18 cellular contexts compared by ENCODE assay signal in genomic region chr18:51165296-51165695, GRCh38. TPM values are rescaled to one million over a fixed set of nuclear protein-coding genes. Genes with fewer than 3 reads are reported as not detected.
DNase-seq lines count a peak whose midpoint lies in the region; ATAC-seq, FAIRE-seq and TF ChIP-seq lines count a peak whose summit lies in the region.
"Had no signal": no experiment of that assay in that cellular context is flagged by ENCODE, and none has a peak within 500 bp of the region (broad histone marks: within the 10 kb centered on the region; RNA-seq: fewer than 3 reads in every experiment).

No MANE protein-coding gene starts in this region.

- H3K4me3 ChIP-seq in MG63 = no peak overlapping the region
- no peak overlapping the region for H3K4me3 ChIP-seq in H1 (ENCODE audit: extremely low read depth in 1 of 4, insufficient read depth in 2 of 4, low read depth in 3 of 4, low read length in 4 of 4)

- no peak overlapping the region for H3K27ac ChIP-seq in H1 (ENCODE audit: low read depth, low read length)

- H2AK5ac ChIP-seq in H1 (ENCODE audit: low read depth, low read length) = peak overlapping the region; percentile 24

- H3K36me3 Mint-ChIP-seq in activated CD4-positive, alpha-beta T cell treated with anti-CD3 and anti-CD28 coated beads, Interleukin-2, amount 10 ng/mL, durations not matched to agents 7 days and 5 days (ENCODE audit: low read depth) = peaks cover 6% of the 10 kb centered on the region
- H3K36me3 Mint-ChIP-seq in nephron progenitor cell (ENCODE audit: low read depth) = peaks cover 19% of the 10 kb centered on the region
- H3K36me3 Mint-ChIP-seq in activated T-cell treated with anti-CD3 and anti-CD28 coated beads, Interleukin-2, amount 50 U/mL, for 72 hours (ENCODE audit: insufficient read depth in 2 of 2) = no peaks in the 10 kb centered on the region

- H2BK15ac ChIP-seq in H1 (ENCODE audit: low read length) = no peak overlapping the region

- no peak overlapping the region for H3K18ac ChIP-seq in H1 (ENCODE audit: extremely low read depth, low read length)

- POLR2A ChIA-PET in activated CD4-positive, alpha-beta T cell treated with anti-CD3 and anti-CD28 coated beads, Interleukin-2, amount 10 ng/mL, durations not matched to agents 7 days and 5 days (lab: Charles Lee) = no interaction called here
- POLR2A ChIA-PET in H1 (lab: Charles Lee; ENCODE audit: partially characterized antibody) = interaction anchor here (0.7 to 2.5 kb wide), 6 partner anchors 18 to 31 kb away, joined by 3 to 7 read pairs (median 4); no protein-coding TSS in a partner anchor

- no peak overlapping the region for H3K4me3 Mint-ChIP-seq in activated CD4-positive, alpha-beta T cell treated with anti-CD3 and anti-CD28 coated beads, Interleukin-2, amount 10 ng/mL, durations not matched to agents 7 days and 5 days
- no peak overlapping the region for H3K4me3 Mint-ChIP-seq in nephron progenitor cell
- H3K4me3 Mint-ChIP-seq in activated T-cell treated with anti-CD3 and anti-CD28 coated beads, Interleukin-2, amount 50 U/mL, for 72 hours = no peak overlapping the region

- H2BK12ac ChIP-seq in H1 (ENCODE audit: low read depth, low read length) = peak overlapping the region; percentile 4

- H3K56ac ChIP-seq in H1 (replicated peaks; ENCODE audit: insufficient read length, low read depth, low read length) = no peak overlapping the region

- H3K36me3 ChIP-seq in MG63 = no peaks in the 10 kb centered on the region
- no peaks in the 10 kb centered on the region for H3K36me3 ChIP-seq in H1 (ENCODE audit: control insufficient read depth in 2 of 4, insufficient read depth in 4 of 4, low read length in 3 of 4)

- FAIRE-seq in H1 (lab: Jason Lieb, UNC) = no peak
- FAIRE-seq: GM18507 had no signal

- ATAC-seq in activated T-cell treated with anti-CD3 and anti-CD28 coated beads, Interleukin-2, amount 50 U/mL, for 72 hours (replicated peaks in 1 of 2) = no peak

- no peaks in the 10 kb centered on the region for H3K79me1 ChIP-seq in H1 (ENCODE audit: low read depth, low read length)

- no peak overlapping the region for H2AFZ ChIP-seq in H1 (ENCODE audit: low read length)

- H4K5ac ChIP-seq in H1 (ENCODE audit: insufficient read length, low read depth, low read length) = peak overlapping the region; percentile 30

- H3K4ac ChIP-seq in H1 (replicated peaks; ENCODE audit: insufficient read length, low read depth, low read length) = peak overlapping the region; percentile 32

- no peak overlapping the region for H2BK120ac ChIP-seq in H1 (replicated peaks; ENCODE audit: low read depth, low read length)

- no peak overlapping the region; the same call in 1 of the 2 replicates for H2BK5ac ChIP-seq in H1 (ENCODE audit: low read depth, low read length)

- peak overlapping the region; percentile 51; the same call in 1 of the 2 replicates for H2BK20ac ChIP-seq in H1 (ENCODE audit: low read length)

- TF ChIP-seq EP300 in H1 (IDR thresholded peaks at IDR 0.05; ENCODE audit: borderline replicate concordance in 1 of 2, low read depth in 2 of 2, low read length in 2 of 2) = no peak

- H3K4me1 ChIP-seq in H1 (replicated peaks in 1 of 4; ENCODE audit: control insufficient read depth in 3 of 4, insufficient read depth in 4 of 4, low read length in 3 of 4) = peaks cover 4 to 14% (median 8%) of the 10 kb centered on the region in 4 experiments

- no peaks in the 10 kb centered on the region for H4K20me1 ChIP-seq in H1 (replicated peaks in 1 of 2; ENCODE audit: control insufficient read depth in 1 of 2, insufficient read depth in 2 of 2, low read length in 2 of 2)

- no peaks in the 10 kb centered on the region; the same call in 1 of the 2 replicates for H3K23me2 ChIP-seq in H1 (ENCODE audit: low read depth, low read length)

- TF ChIP-seq CTCF in H1 (IDR thresholded peaks at IDR 0.05; ENCODE audit: control extremely low read depth in 1 of 3, insufficient read depth in 1 of 3, low read depth in 1 of 3, low read length in 3 of 3) (no peak), nephron progenitor cell (IDR thresholded peaks at IDR 0.05) (no peak)

- H3K9me3 ChIP-seq in MG63 (no peaks in the 10 kb centered on the region), H1 (ENCODE audit: insufficient read depth in 2 of 2, low read depth in 1 of 2, low read length in 1 of 2) (no peaks in the 10 kb centered on the region)

- no peaks in the 10 kb centered on the region for H3K79me2 ChIP-seq in H1 (ENCODE audit: control insufficient read depth in 1 of 2, insufficient read depth in 2 of 2, low read length in 2 of 2)

- no peak for DNase-seq in activated CD4-positive, alpha-beta T cell treated with anti-CD3 and anti-CD28 coated beads, Interleukin-2, amount 10 ng/mL, durations not matched to agents 7 days and 5 days
- no peak for DNase-seq in activated CD4-positive, alpha-beta T cell treated with anti-CD3 and anti-CD28 coated beads, Interleukin-2, amount 50 U/mL, for 4 hours
- DNase-seq in MG63 = peak; percentile 6
- DNase-seq in H1 (ENCODE audit: low read depth in 1 of 2, low spot score in 2 of 2) = no peak
- DNase-seq in nephron progenitor cell = no peak
- DNase-seq in activated T-cell treated with anti-CD3 and anti-CD28 coated beads, Interleukin-2, amount 50 U/mL, for 72 hours = no peak
- DNase-seq in globus pallidus (ENCODE audit: low spot score) = no peak
- DNase-seq in DMS53 (lab: John Stamatoyannopoulos, UW) = no peak
- DNase-seq: 8988T, EL, HCEC 1CT, NCI-H1048, NCI-H1694, NCI-H2107, NCI-H446, NCI-H748 treated with DMSO at 0.1 percent for 48 hours, Right ventricle myocardium superior had no signal

- H3K9ac ChIP-seq in H1 (replicated peaks in 1 of 4; ENCODE audit: extremely low read depth in 1 of 4, low read depth in 3 of 4, low read length in 3 of 4) = no peak overlapping the region

- H3K14ac ChIP-seq in H1 (ENCODE audit: insufficient read length) = no peak overlapping the region

- H3K27ac Mint-ChIP-seq in activated CD4-positive, alpha-beta T cell treated with anti-CD3 and anti-CD28 coated beads, Interleukin-2, amount 10 ng/mL, durations not matched to agents 7 days and 5 days = peak overlapping the region; percentile 48
- peak overlapping the region; percentile 46 for H3K27ac Mint-ChIP-seq in nephron progenitor cell
- H3K27ac Mint-ChIP-seq in activated T-cell treated with anti-CD3 and anti-CD28 coated beads, Interleukin-2, amount 50 U/mL, for 72 hours = no peak overlapping the region

- no peak for TF ChIP-seq RAD21 in H1 (IDR thresholded peaks at IDR 0.05 in 1 of 2, conservative IDR thresholded peaks at IDR 0.05 in 1 of 2; ENCODE audit: low read depth in 2 of 2, low read length in 2 of 2)

- H3K4me2 ChIP-seq in H1 (ENCODE audit: insufficient read depth in 1 of 2, low read depth in 2 of 2, low read length in 2 of 2) = no peak overlapping the region; a peak in 2 of 4 replicates

- H3K4me1 Mint-ChIP-seq in activated CD4-positive, alpha-beta T cell treated with anti-CD3 and anti-CD28 coated beads, Interleukin-2, amount 10 ng/mL, durations not matched to agents 7 days and 5 days = peaks cover 47% of the 10 kb centered on the region
- peaks cover 6% of the 10 kb centered on the region for H3K4me1 Mint-ChIP-seq in nephron progenitor cell
- peaks cover 30% of the 10 kb centered on the region for H3K4me1 Mint-ChIP-seq in activated T-cell treated with anti-CD3 and anti-CD28 coated beads, Interleukin-2, amount 50 U/mL, for 72 hours (ENCODE audit: low read depth)

- H3K9me3 Mint-ChIP-seq in activated CD4-positive, alpha-beta T cell treated with anti-CD3 and anti-CD28 coated beads, Interleukin-2, amount 10 ng/mL, durations not matched to agents 7 days and 5 days = no peaks in the 10 kb centered on the region
- no peaks in the 10 kb centered on the region for H3K9me3 Mint-ChIP-seq in nephron progenitor cell
- no peaks in the 10 kb centered on the region for H3K9me3 Mint-ChIP-seq in activated T-cell treated with anti-CD3 and anti-CD28 coated beads, Interleukin-2, amount 50 U/mL, for 72 hours

- no peak overlapping the region for H3K23ac ChIP-seq in H1 (ENCODE audit: insufficient read length)

- WGBS in H1 (ENCODE audit: extremely low coverage in 1 of 2, insufficient coverage in 1 of 2, insufficient read length in 1 of 2, insufficient replicate concordance in 2 of 2, low coverage in 1 of 2, low lambda C conversion rate in 2 of 2, missing lambda C conversion rate in 1 of 2), 2 experiments = 85% methylated on average over 2 of the region's 2 CpGs; no CpG with 5 or more reads in 1 of the 2 experiments

- no peak overlapping the region; the same call in 1 of the 2 replicates for H4K8ac ChIP-seq in H1 (ENCODE audit: extremely low read depth, insufficient read depth, low read length)

- H3K27me3 Mint-ChIP-seq in activated CD4-positive, alpha-beta T cell treated with anti-CD3 and anti-CD28 coated beads, Interleukin-2, amount 10 ng/mL, durations not matched to agents 7 days and 5 days = no peaks in the 10 kb centered on the region
- H3K27me3 Mint-ChIP-seq in nephron progenitor cell (ENCODE audit: low read depth, poor library complexity) = peaks cover 5% of the 10 kb centered on the region
- H3K27me3 Mint-ChIP-seq in activated T-cell treated with anti-CD3 and anti-CD28 coated beads, Interleukin-2, amount 50 U/mL, for 72 hours (ENCODE audit: low read depth) = no peaks in the 10 kb centered on the region

- TF ChIP-seq POLR2A in H1 (IDR thresholded peaks at IDR 0.05; ENCODE audit: control extremely low read depth in 1 of 2, low read depth in 2 of 2, low read length in 2 of 2) = no peak

- no peak overlapping the region for H4K91ac ChIP-seq in H1 (replicated peaks; ENCODE audit: insufficient read length, low read length)

- no peaks in the 10 kb centered on the region for H3K27me3 ChIP-seq in MG63
- H3K27me3 ChIP-seq in H1 (replicated peaks in 1 of 4; ENCODE audit: control insufficient read depth in 3 of 4, extremely low read depth in 1 of 4, insufficient read depth in 3 of 4, low read length in 3 of 4) = no peaks in the 10 kb centered on the region; a peak in 2 of 7 replicates

- CTCF ChIA-PET in activated CD4-positive, alpha-beta T cell treated with anti-CD3 and anti-CD28 coated beads, Interleukin-2, amount 10 ng/mL, durations not matched to agents 7 days and 5 days (lab: Charles Lee) = interaction anchor here (1.1 to 1.9 kb wide), 2 partner anchors 13 to 19 kb away, joined by 4 to 6 read pairs; no protein-coding TSS in a partner anchor
- CTCF ChIA-PET in H1 (lab: Charles Lee; ENCODE audit: partially characterized antibody) = interaction anchor here (1.2 to 2.3 kb wide), 3 partner anchors 13 to 28 kb away, joined by 4 to 8 read pairs (median 6); no protein-coding TSS in a partner anchor

RNA-seq across cellular contexts. Expression of gene MEX3C, which starts 32.2 kb away (rescaled TPM):
- total RNA-seq in activated CD4-positive, alpha-beta T cell treated with anti-CD3 and anti-CD28 coated beads, Interleukin-2, amount 10 ng/mL, durations not matched to agents 7 days and 5 days = 10 to 100 TPM; 49.6 to 58.2 TPM
- total RNA-seq in MG63 (2014; rRNA removed; shearing (Covaris generic); ENCODE audit: low replicate concordance) = 18.2 and 25.7 TPM in 2 replicates
- total RNA-seq in H1 (2021; fragmentation: NEBNext Ultra II Directional; extraction: Animal tissue kit (Norgen Biotek cat#: 25700)) = 102 and 103 TPM in 2 replicates
- polyA plus RNA-seq in H1 (2011; rRNA removed) = 29.6 and 48.2 TPM in 2 replicates
- polyA plus RNA-seq in H1 (2011; cell fraction: cytosol; rRNA removed) = 41.2 TPM
- polyA plus RNA-seq in H1 (2011; cell fraction: nucleus; rRNA removed) = 35.2 TPM
- polyA plus RNA-seq in H1 (2012, experiment 1 of 2) = 58.7 to 93.5 TPM (median 74.0 TPM) in 4 replicates
- polyA plus RNA-seq in H1 (2012, experiment 2 of 2) = 16.6 TPM
- 58.2 TPM for polyA plus RNA-seq in H1 (2013, experiment 1 of 2)
- polyA plus RNA-seq in H1 (2013, experiment 2 of 2) = 66.2 TPM
- polyA minus RNA-seq in H1 (2011; rRNA and poly(A)+ RNA removed) = 117 and 118 TPM in 2 replicates
- polyA minus RNA-seq in H1 (2011; cell fraction: cytosol; rRNA and poly(A)+ RNA removed) = 44.5 TPM
- polyA minus RNA-seq in H1 (2011; cell fraction: nucleus; rRNA and poly(A)+ RNA removed) = 91.9 TPM
- total RNA-seq in activated T-cell treated with anti-CD3 and anti-CD28 coated beads, Interleukin-2, amount 50 U/mL, for 72 hours = 10 to 100 TPM; 85.0 to 94.5 TPM
